1 cellular context compared by ENCODE assay signal in genomic region chr11:65132988-65133700, GRCh38.
TF ChIP-seq lines count a peak whose summit lies in the region.

No MANE protein-coding gene starts in this region.

TF ChIP-seq in HepG2, 621 proteins besides CTCF, POLR2A, EP300 and RAD21 (continues in another document):
- TF ChIP-seq, protein P1, sequence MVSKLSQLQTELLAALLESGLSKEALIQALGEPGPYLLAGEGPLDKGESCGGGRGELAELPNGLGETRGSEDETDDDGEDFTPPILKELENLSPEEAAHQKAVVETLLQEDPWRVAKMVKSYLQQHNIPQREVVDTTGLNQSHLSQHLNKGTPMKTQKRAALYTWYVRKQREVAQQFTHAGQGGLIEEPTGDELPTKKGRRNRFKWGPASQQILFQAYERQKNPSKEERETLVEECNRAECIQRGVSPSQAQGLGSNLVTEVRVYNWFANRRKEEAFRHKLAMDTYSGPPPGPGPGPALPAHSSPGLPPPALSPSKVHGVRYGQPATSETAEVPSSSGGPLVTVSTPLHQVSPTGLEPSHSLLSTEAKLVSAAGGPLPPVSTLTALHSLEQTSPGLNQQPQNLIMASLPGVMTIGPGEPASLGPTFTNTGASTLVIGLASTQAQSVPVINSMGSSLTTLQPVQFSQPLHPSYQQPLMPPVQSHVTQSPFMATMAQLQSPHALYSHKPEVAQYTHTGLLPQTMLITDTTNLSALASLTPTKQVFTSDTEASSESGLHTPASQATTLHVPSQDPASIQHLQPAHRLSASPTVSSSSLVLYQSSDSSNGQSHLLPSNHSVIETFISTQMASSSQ (IDR thresholded peaks at IDR 0.05; ENCODE audit: low read depth) = no peak
- TF ChIP-seq, protein P1 (CRISPR knock-in tag; IDR thresholded peaks at IDR 0.05; ENCODE audit: borderline replicate concordance) = no peak
- TF ChIP-seq JUNB (CRISPR knock-in tag; IDR thresholded peaks at IDR 0.05; ENCODE audit: borderline replicate concordance) = no peak
- TF ChIP-seq NR3C1 (CRISPR knock-in tag; IDR thresholded peaks at IDR 0.05) = no peak
- no peak for TF ChIP-seq TFDP2 (CRISPR knock-in tag; IDR thresholded peaks at IDR 0.05)
- no peak for TF ChIP-seq GLMP (CRISPR knock-in tag; IDR thresholded peaks at IDR 0.05; ENCODE audit: borderline replicate concordance)
- TF ChIP-seq CREB1 (IDR thresholded peaks at IDR 0.05) = no peak
- no peak for TF ChIP-seq CREB1 (CRISPR knock-in tag; IDR thresholded peaks at IDR 0.05)
- TF ChIP-seq KDM1A (CRISPR knock-in tag; IDR thresholded peaks at IDR 0.05) = no peak
- no peak for TF ChIP-seq ZNF850 (CRISPR knock-in tag; conservative IDR thresholded peaks at IDR 0.05)
- TF ChIP-seq ELF4 (CRISPR knock-in tag; IDR thresholded peaks at IDR 0.05; ENCODE audit: borderline replicate concordance) = no peak
- no peak for TF ChIP-seq ZNF549 (CRISPR knock-in tag; IDR thresholded peaks at IDR 0.05)
- TF ChIP-seq NCOA5 (CRISPR knock-in tag; IDR thresholded peaks at IDR 0.05) = no peak
- no peak for TF ChIP-seq ZNF589 (CRISPR knock-in tag; conservative IDR thresholded peaks at IDR 0.05)
- TF ChIP-seq KLF16 (CRISPR knock-in tag; IDR thresholded peaks at IDR 0.05) = no peak
- TF ChIP-seq ATF1 (CRISPR knock-in tag; IDR thresholded peaks at IDR 0.05) = no peak
- TF ChIP-seq POLR2G (IDR thresholded peaks at IDR 0.05; ENCODE audit: low read depth, low read length) = peak; percentile 53
- TF ChIP-seq ZNF670 (CRISPR knock-in tag; IDR thresholded peaks at IDR 0.05; ENCODE audit: borderline replicate concordance) = no peak
- TF ChIP-seq JDP2 (CRISPR knock-in tag; IDR thresholded peaks at IDR 0.05; ENCODE audit: borderline replicate concordance) = no peak
- TF ChIP-seq, protein P2, sequence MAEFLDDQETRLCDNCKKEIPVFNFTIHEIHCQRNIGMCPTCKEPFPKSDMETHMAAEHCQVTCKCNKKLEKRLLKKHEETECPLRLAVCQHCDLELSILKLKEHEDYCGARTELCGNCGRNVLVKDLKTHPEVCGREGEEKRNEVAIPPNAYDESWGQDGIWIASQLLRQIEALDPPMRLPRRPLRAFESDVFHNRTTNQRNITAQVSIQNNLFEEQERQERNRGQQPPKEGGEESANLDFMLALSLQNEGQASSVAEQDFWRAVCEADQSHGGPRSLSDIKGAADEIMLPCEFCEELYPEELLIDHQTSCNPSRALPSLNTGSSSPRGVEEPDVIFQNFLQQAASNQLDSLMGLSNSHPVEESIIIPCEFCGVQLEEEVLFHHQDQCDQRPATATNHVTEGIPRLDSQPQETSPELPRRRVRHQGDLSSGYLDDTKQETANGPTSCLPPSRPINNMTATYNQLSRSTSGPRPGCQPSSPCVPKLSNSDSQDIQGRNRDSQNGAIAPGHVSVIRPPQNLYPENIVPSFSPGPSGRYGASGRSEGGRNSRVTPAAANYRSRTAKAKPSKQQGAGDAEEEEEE (CRISPR knock-in tag; IDR thresholded peaks at IDR 0.05; ENCODE audit: borderline replicate concordance) = no peak
- no peak for TF ChIP-seq AKAP8 (CRISPR knock-in tag; IDR thresholded peaks at IDR 0.05)
- TF ChIP-seq DDIT3 (CRISPR knock-in tag; IDR thresholded peaks at IDR 0.05) = no peak
- no peak for TF ChIP-seq BRF2 (CRISPR knock-in tag; IDR thresholded peaks at IDR 0.05)
- TF ChIP-seq SAP130 (CRISPR knock-in tag; IDR thresholded peaks at IDR 0.05; ENCODE audit: low read depth) = peak; percentile 62
- TF ChIP-seq ZNF484 (CRISPR knock-in tag; IDR thresholded peaks at IDR 0.05; ENCODE audit: borderline replicate concordance, low read depth) = no peak
- TF ChIP-seq NRL (CRISPR knock-in tag; IDR thresholded peaks at IDR 0.05; ENCODE audit: borderline replicate concordance) = 0 out of 2 replicates have a peak, but pooled peaks have one; percentile 25
- TF ChIP-seq, protein P3, sequence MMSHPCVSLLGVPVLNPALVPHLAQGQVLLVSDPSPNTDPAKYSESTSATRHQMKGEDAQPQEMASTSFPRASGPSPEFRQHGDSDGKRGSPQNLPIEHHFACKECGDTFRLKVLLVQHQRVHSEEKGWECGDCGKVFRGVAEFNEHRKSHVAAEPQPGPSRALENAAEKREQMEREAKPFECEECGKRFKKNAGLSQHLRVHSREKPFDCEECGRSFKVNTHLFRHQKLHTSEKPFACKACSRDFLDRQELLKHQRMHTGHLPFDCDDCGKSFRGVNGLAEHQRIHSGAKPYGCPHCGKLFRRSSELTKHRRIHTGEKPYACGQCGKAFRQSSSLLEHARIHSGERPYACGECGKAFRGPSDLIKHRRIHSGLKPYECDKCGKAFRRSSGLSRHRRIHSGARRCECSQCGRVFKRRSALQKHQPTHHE (CRISPR knock-in tag; IDR thresholded peaks at IDR 0.05; ENCODE audit: borderline replicate concordance) = no peak
- TF ChIP-seq RFXANK (CRISPR knock-in tag; IDR thresholded peaks at IDR 0.05) = no peak
- no peak for TF ChIP-seq ZNF619 (CRISPR knock-in tag; IDR thresholded peaks at IDR 0.05)
- TF ChIP-seq ESRRA (CRISPR knock-in tag; IDR thresholded peaks at IDR 0.05; ENCODE audit: low read depth) = no peak
- TF ChIP-seq ZNF354B (CRISPR knock-in tag; IDR thresholded peaks at IDR 0.05) = no peak
- TF ChIP-seq, protein P4, sequence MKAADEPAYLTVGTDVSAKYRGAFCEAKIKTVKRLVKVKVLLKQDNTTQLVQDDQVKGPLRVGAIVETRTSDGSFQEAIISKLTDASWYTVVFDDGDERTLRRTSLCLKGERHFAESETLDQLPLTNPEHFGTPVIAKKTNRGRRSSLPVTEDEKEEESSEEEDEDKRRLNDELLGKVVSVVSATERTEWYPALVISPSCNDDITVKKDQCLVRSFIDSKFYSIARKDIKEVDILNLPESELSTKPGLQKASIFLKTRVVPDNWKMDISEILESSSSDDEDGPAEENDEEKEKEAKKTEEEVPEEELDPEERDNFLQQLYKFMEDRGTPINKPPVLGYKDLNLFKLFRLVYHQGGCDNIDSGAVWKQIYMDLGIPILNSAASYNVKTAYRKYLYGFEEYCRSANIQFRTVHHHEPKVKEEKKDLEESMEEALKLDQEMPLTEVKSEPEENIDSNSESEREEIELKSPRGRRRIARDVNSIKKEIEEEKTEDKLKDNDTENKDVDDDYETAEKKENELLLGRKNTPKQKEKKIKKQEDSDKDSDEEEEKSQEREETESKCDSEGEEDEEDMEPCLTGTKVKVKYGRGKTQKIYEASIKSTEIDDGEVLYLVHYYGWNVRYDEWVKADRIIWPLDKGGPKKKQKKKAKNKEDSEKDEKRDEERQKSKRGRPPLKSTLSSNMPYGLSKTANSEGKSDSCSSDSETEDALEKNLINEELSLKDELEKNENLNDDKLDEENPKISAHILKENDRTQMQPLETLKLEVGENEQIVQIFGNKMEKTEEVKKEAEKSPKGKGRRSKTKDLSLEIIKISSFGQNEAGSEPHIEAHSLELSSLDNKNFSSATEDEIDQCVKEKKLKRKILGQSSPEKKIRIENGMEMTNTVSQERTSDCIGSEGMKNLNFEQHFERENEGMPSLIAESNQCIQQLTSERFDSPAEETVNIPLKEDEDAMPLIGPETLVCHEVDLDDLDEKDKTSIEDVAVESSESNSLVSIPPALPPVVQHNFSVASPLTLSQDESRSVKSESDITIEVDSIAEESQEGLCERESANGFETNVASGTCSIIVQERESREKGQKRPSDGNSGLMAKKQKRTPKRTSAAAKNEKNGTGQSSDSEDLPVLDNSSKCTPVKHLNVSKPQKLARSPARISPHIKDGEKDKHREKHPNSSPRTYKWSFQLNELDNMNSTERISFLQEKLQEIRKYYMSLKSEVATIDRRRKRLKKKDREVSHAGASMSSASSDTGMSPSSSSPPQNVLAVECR (CRISPR knock-in tag; IDR thresholded peaks at IDR 0.05; ENCODE audit: borderline replicate concordance) = no peak
- TF ChIP-seq PRDM15 (CRISPR knock-in tag; IDR thresholded peaks at IDR 0.05) = no peak
- TF ChIP-seq ZNF180 (CRISPR knock-in tag; IDR thresholded peaks at IDR 0.05; ENCODE audit: borderline replicate concordance, low read depth) = no peak
- TF ChIP-seq SKIL (CRISPR knock-in tag; IDR thresholded peaks at IDR 0.05; ENCODE audit: borderline replicate concordance) = no peak
- TF ChIP-seq, protein P5, sequence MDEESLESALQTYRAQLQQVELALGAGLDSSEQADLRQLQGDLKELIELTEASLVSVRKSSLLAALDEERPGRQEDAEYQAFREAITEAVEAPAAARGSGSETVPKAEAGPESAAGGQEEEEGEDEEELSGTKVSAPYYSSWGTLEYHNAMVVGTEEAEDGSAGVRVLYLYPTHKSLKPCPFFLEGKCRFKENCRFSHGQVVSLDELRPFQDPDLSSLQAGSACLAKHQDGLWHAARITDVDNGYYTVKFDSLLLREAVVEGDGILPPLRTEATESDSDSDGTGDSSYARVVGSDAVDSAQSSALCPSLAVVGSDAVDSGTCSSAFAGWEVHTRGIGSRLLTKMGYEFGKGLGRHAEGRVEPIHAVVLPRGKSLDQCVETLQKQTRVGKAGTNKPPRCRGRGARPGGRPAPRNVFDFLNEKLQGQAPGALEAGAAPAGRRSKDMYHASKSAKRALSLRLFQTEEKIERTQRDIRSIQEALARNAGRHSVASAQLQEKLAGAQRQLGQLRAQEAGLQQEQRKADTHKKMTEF (CRISPR knock-in tag; IDR thresholded peaks at IDR 0.05) = 0 out of 2 replicates have a peak, but pooled peaks have one; percentile 5
